8 cellular contexts compared by ENCODE assay signal in genomic region chr3:141401584-141402475, GRCh38. TPM values are rescaled to one million over a fixed set of nuclear protein-coding genes. Genes with fewer than 3 reads are reported as not detected.
DNase-seq lines count a peak whose midpoint lies in the region; ATAC-seq and TF ChIP-seq lines count a peak whose summit lies in the region.

No MANE protein-coding gene starts in this region.

- TF ChIP-seq CTCF in left ventricle myocardium inferior (IDR thresholded peaks at IDR 0.05; ENCODE audit: borderline replicate concordance): peak; percentile 10
- TF ChIP-seq CTCF in psoas muscle (IDR thresholded peaks at IDR 0.05): peak; percentile 8

- H3K4me3 ChIP-seq in left ventricle myocardium inferior (peak overlapping the region; percentile 79), psoas muscle (peak overlapping the region; percentile 84)

- peaks cover 4% of the 10 kb centered on the region for H3K36me3 Mint-ChIP-seq in activated naive CD8-positive, alpha-beta T cell

- peak overlapping the region; percentile 90 for H3K27ac Mint-ChIP-seq in activated naive CD8-positive, alpha-beta T cell

- 3 to 4% (median 3%) methylated on average over 44 to 59 of the region's 59 CpGs for WGBS in psoas muscle, 3 donors

- intact Hi-C loops in left ventricle myocardium inferior (cut with micrococcal nuclease): no loop called here
- intact Hi-C loops in psoas muscle (cut with DNase I): loop anchor here (2.0 to 5.0 kb wide), 3 partner anchors 33 to 40 kb away; partner anchors contain the start of gene ZBTB38 (in 2 of the 2)

- DNase-seq in NCI-H82 (lab: John Stamatoyannopoulos, UW) (peak; percentile 52), NCI-H82 treated with DMSO at 0.1 percent for 48 hours (lab: John Stamatoyannopoulos, UW; ENCODE audit: unreplicated experiment) (no peak), NOMO-1 treated with DMSO at 0.1 percent for 48 hours (lab: John Stamatoyannopoulos, UW; ENCODE audit: unreplicated experiment) (peak; percentile 38), left ventricle myocardium inferior (peak; percentile 62), psoas muscle (peak; percentile 58 to 76), NCI-H1048 (lab: John Stamatoyannopoulos, UW) (no peak)

- H3K9me3 ChIP-seq in left ventricle myocardium inferior (replicated peaks) (no peaks in the 10 kb centered on the region), psoas muscle (no peaks in the 10 kb centered on the region)

- H3K36me3 ChIP-seq in left ventricle myocardium inferior (peaks cover 40% of the 10 kb centered on the region), psoas muscle (ENCODE audit: insufficient read depth in 1 of 2, low read depth in 1 of 2) (peaks cover 5 to 27% of the 10 kb centered on the region in 2 donors)

- H3K27ac ChIP-seq in left ventricle myocardium inferior (replicated peaks) (peak overlapping the region; percentile 99), psoas muscle (peak overlapping the region; percentile 96)

- ATAC-seq in HG02678 (IDR thresholded peaks at IDR 0.05; ENCODE audit: unreplicated experiment) (peak; percentile 76), psoas muscle (peak; percentile 50 to 73 (median 66))

- H3K4me1 ChIP-seq in left ventricle myocardium inferior (peaks cover 77% of the 10 kb centered on the region), psoas muscle (peaks cover 30% of the 10 kb centered on the region)

- H3K27me3 ChIP-seq in left ventricle myocardium inferior (ENCODE audit: low read depth) (no peaks in the 10 kb centered on the region), psoas muscle (ENCODE audit: insufficient read depth in 3 of 3, low read length in 2 of 3) (no peaks in the 10 kb centered on the region)

- no peaks in the 10 kb centered on the region for H3K9me3 Mint-ChIP-seq in activated naive CD8-positive, alpha-beta T cell (ENCODE audit: low read depth)

- peak overlapping the region; percentile 85 for H3K4me3 Mint-ChIP-seq in activated naive CD8-positive, alpha-beta T cell

- H3K27me3 Mint-ChIP-seq in activated naive CD8-positive, alpha-beta T cell: no peaks in the 10 kb centered on the region

- H3K4me1 Mint-ChIP-seq in activated naive CD8-positive, alpha-beta T cell (ENCODE audit: low read depth): peaks cover 43% of the 10 kb centered on the region

RNA-seq across cellular contexts. Expression of gene ZBTB38, which starts 33.5 kb away (rescaled TPM):
- total RNA-seq in left ventricle myocardium inferior: 116 TPM
- 100 to 1,000 TPM in 1 of 4 donors, 10 to 100 TPM in 3; 56.7 to 212 (median 87.0) TPM for total RNA-seq in psoas muscle
- polyA plus RNA-seq in psoas muscle: 10 to 100 TPM; 24.2 to 61.7 (median 48.7) TPM

Comparison
In these comparisons a context has a peak if more than half of its experiments do, and no peak if none do; other contexts are left out.
1. DNase-seq: peak in NCI-H82 (single experiment), NOMO-1 treated with DMSO at 0.1 percent for 48 hours (single experiment), left ventricle myocardium inferior (single experiment) and psoas muscle (2 of 2); none in NCI-H82 treated with DMSO at 0.1 percent for 48 hours (single experiment) and NCI-H1048 (single experiment).